7 cellular contexts compared by ENCODE assay signal in the genomic region with DNA sequence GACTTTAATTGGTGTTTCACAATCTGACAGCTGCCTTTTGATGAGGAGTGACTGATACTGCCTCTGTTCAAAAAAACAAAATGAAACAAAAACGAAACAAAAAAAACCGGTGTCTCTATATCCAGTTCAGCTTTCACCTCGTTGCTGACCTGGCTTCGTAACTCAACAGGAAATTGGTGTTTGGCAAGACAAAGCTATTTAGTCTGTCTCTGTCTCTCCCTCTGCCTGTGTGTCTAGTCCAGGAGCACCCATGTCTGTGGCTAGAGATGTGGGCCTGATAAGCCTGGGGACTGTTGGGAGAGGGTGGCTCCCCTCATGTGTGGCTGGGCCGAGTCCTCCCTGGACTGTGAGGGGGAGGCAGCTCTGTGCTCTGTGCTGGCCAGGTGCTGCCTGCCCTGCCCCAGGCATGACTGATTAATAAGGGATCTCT.
DNase-seq lines count a peak whose midpoint lies in the region; ATAC-seq, FAIRE-seq and TF ChIP-seq lines count a peak whose summit lies in the region.

No MANE protein-coding gene starts in this region.

- no peaks in the 10 kb centered on the region for H3K36me3 Mint-ChIP-seq in stimulated activated effector memory CD8-positive, alpha-beta T cell treated with anti-CD3 and anti-CD28 coated beads, Interleukin-12 subunit alpha, Interleukin-12 subunit beta, amount 100 ng/mL, for 72 hours

- peak overlapping the region; percentile 82 for H3K27ac Mint-ChIP-seq in stimulated activated effector memory CD8-positive, alpha-beta T cell treated with anti-CD3 and anti-CD28 coated beads, Interleukin-12 subunit alpha, Interleukin-12 subunit beta, amount 100 ng/mL, for 72 hours

- peak overlapping the region; percentile 53 for H3K4me3 Mint-ChIP-seq in stimulated activated effector memory CD8-positive, alpha-beta T cell treated with anti-CD3 and anti-CD28 coated beads, Interleukin-12 subunit alpha, Interleukin-12 subunit beta, amount 100 ng/mL, for 72 hours

- peak; percentile 73 for ATAC-seq in stimulated activated effector memory CD8-positive, alpha-beta T cell treated with anti-CD3 and anti-CD28 coated beads, Interleukin-12 subunit alpha, Interleukin-12 subunit beta, amount 100 ng/mL, for 72 hours

- H2AFZ ChIP-seq in OCI-LY3 (ENCODE audit: low read depth, low read length), result no peak overlapping the region

- H3K4me2 ChIP-seq in OCI-LY3 (ENCODE audit: low read length), result peak overlapping the region; percentile 22

- FAIRE-seq in GM19239 (lab: Jason Lieb, UNC), result peak; percentile 14

- no peaks in the 10 kb centered on the region for H4K20me1 ChIP-seq in OCI-LY3 (ENCODE audit: insufficient read depth, low read length)

- no peaks in the 10 kb centered on the region for H3K79me2 ChIP-seq in OCI-LY3 (ENCODE audit: low read length)

- H3K4me1 Mint-ChIP-seq in stimulated activated effector memory CD8-positive, alpha-beta T cell treated with anti-CD3 and anti-CD28 coated beads, Interleukin-12 subunit alpha, Interleukin-12 subunit beta, amount 100 ng/mL, for 72 hours, result peaks cover 10% of the 10 kb centered on the region

- H3K36me3 ChIP-seq in OCI-LY3 (replicated peaks; ENCODE audit: low read depth, low read length) (no peaks in the 10 kb centered on the region), endocrine pancreas (ENCODE audit: control insufficient read depth, insufficient read depth, low read length) (no peaks in the 10 kb centered on the region)

- no peak for DNase-seq in GM19239 (ENCODE audit: insufficient read length, low spot score)
- peak in 1 of 2 donors; percentile 58 for DNase-seq in stimulated activated effector memory CD8-positive, alpha-beta T cell treated with anti-CD3 and anti-CD28 coated beads, Interleukin-12 subunit alpha, Interleukin-12 subunit beta, amount 100 ng/mL, for 72 hours (ENCODE audit: low spot score in 2 of 2)
- DNase-seq in DMS 273 (lab: John Stamatoyannopoulos, UW; ENCODE audit: unreplicated experiment), result no peak
- no peak for DNase-seq in midbrain (lab: John Stamatoyannopoulos, UW)
- no peak for DNase-seq in NCI-H2107 treated with DMSO at 0.1 percent for 48 hours (lab: John Stamatoyannopoulos, UW; ENCODE audit: unreplicated experiment)

- peaks cover 54% of the 10 kb centered on the region for H3K27me3 ChIP-seq in OCI-LY3 (ENCODE audit: low read depth, low read length)
- H3K27me3 ChIP-seq in endocrine pancreas (ENCODE audit: control insufficient read depth, insufficient read depth, low read length), result no peaks in the 10 kb centered on the region

- H3K4me1 ChIP-seq in OCI-LY3 (ENCODE audit: low read length) (no peaks in the 10 kb centered on the region), endocrine pancreas (ENCODE audit: control insufficient read depth, insufficient read depth, low read length) (peaks cover 17% of the 10 kb centered on the region)

- no peak for TF ChIP-seq CTCF in OCI-LY3 (IDR thresholded peaks at IDR 0.05; ENCODE audit: low read depth, low read length)

- H3K4me3 ChIP-seq in OCI-LY3 (ENCODE audit: low read length) (no peak overlapping the region), endocrine pancreas (ENCODE audit: control insufficient read depth, insufficient read depth, low read length) (peak overlapping the region; percentile 59)

- peaks cover under 1% of the 10 kb centered on the region for H3K9me3 Mint-ChIP-seq in stimulated activated effector memory CD8-positive, alpha-beta T cell treated with anti-CD3 and anti-CD28 coated beads, Interleukin-12 subunit alpha, Interleukin-12 subunit beta, amount 100 ng/mL, for 72 hours

- H3K9me3 ChIP-seq in OCI-LY3 (ENCODE audit: insufficient read depth, low read length) (no peaks in the 10 kb centered on the region), endocrine pancreas (ENCODE audit: control insufficient read depth, low read length) (no peaks in the 10 kb centered on the region)

- no peak overlapping the region for H3K27ac ChIP-seq in OCI-LY3 (ENCODE audit: low read length)

- no peak overlapping the region for H3K9ac ChIP-seq in OCI-LY3 (ENCODE audit: low read length)
- peak overlapping the region; percentile 1 for H3K9ac ChIP-seq in endocrine pancreas (ENCODE audit: control insufficient read depth, insufficient read depth, low read length)
